16 cellular contexts compared by ENCODE assay signal in the genomic region with DNA sequence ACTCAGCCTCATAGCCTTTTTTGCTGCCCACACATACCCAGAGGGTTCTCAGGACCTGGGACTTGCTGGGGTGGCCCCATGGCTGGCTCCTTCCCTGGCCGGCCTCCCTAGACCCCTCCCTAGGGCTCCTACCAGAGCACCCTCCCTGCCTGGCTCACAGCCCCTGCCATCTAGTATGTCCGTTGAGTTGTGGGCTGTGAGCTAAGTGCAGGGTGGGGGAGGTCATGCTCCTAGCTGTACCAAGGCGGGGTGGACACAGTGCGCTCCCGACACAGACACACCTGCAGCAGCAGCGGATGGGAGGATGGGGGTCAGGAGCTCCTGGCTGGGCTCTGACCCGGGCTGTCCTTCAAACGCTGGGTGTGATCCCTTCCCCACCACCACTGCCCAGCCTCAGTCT. TPM values are rescaled to one million over a fixed set of nuclear protein-coding genes. Genes with fewer than 3 reads are reported as not detected.
A peak's percentile ranks its signal among the peaks of the same experiment; 100 is the strongest.
DNase-seq lines count a peak whose midpoint lies in the region; ATAC-seq and TF ChIP-seq lines count a peak whose summit lies in the region.
"Had no signal": no experiment of that assay in that cellular context is flagged by ENCODE, and none has a peak within 500 bp of the region (broad histone marks: within the 10 kb centered on the region; RNA-seq: fewer than 3 reads in every experiment).

No MANE protein-coding gene starts in this region.

- ATAC-seq in HG03342 (IDR thresholded peaks at IDR 0.05; ENCODE audit: unreplicated experiment): no peak
- no peak for ATAC-seq in HG03439 (IDR thresholded peaks at IDR 0.05; ENCODE audit: unreplicated experiment)
- ATAC-seq: HCT116 had no signal

- no peak overlapping the region for H2AFZ ChIP-seq in osteoblast (ENCODE audit: low read length)
- H2AFZ ChIP-seq: GM23248 had no signal

- H4K20me1 ChIP-seq in osteoblast (ENCODE audit: insufficient read depth, low read length): no peaks in the 10 kb centered on the region

- H3K4me3 ChIP-seq in H7 (ENCODE audit: insufficient read depth, low read depth, low read length) (no peak overlapping the region), osteoblast (ENCODE audit: insufficient read depth, low read length) (no peak overlapping the region)
- H3K4me3 ChIP-seq: BLaER1 treated with 17β-estradiol and CSF1 and Interleukin-3, amounts not matched to agents 10 nM and 100 nM; GM23248 had no signal

- H3K36me3 ChIP-seq in H7 (replicated peaks; ENCODE audit: control insufficient read depth, insufficient read depth, low read length): peaks cover 2% of the 10 kb centered on the region; the same call in 1 of the 2 replicates
- H3K36me3 ChIP-seq in osteoblast (ENCODE audit: insufficient read depth, low read length): no peaks in the 10 kb centered on the region

- peak; percentile 40 for DNase-seq in H7
- DNase-seq in islet precursor cell: peak; percentile 43
- DNase-seq in osteoblast (ENCODE audit: insufficient read length, low spot score, missing footprints): peak; percentile 86
- no peak for DNase-seq in AG20443 (ENCODE audit: low spot score)
- DNase-seq in dermis blood vessel endothelial cell: no peak
- DNase-seq: Calu3, COR-L47, DMS53, DMS79 treated with DMSO at 0.1 percent for 48 hours, GF-D8, GM23248, H9 had no signal

- H3K27me3 ChIP-seq in H7 (ENCODE audit: control insufficient read depth, insufficient read depth, low read length) (no peaks in the 10 kb centered on the region), osteoblast (ENCODE audit: insufficient read depth, low read length) (no peaks in the 10 kb centered on the region)
- H3K27me3 ChIP-seq: BLaER1 treated with 17β-estradiol and CSF1 and Interleukin-3, amounts not matched to agents 10 nM and 100 nM had no signal

- peaks cover 4% of the 10 kb centered on the region for H3K4me1 ChIP-seq in osteoblast (ENCODE audit: insufficient read depth, low read length)

- TF ChIP-seq CTCF in osteoblast (IDR thresholded peaks at IDR 0.05; ENCODE audit: extremely low read depth, low read depth, low read length): no peak

- H3K79me2 ChIP-seq in osteoblast (ENCODE audit: insufficient read depth, low read length): peaks cover 7% of the 10 kb centered on the region

- H3K27ac ChIP-seq in osteoblast (ENCODE audit: low read depth, low read length): no peak overlapping the region
- H3K27ac ChIP-seq: GM23248 had no signal

- H3K9me3 ChIP-seq in osteoblast (ENCODE audit: low read depth, low read length): no peaks in the 10 kb centered on the region
- H3K9me3 ChIP-seq: BLaER1 treated with 17β-estradiol and CSF1 and Interleukin-3, amounts not matched to agents 10 nM and 100 nM had no signal

- no peak overlapping the region for H3K4me2 ChIP-seq in osteoblast (ENCODE audit: insufficient read depth, low read length)
- H3K4me2 ChIP-seq: BLaER1 treated with 17β-estradiol and CSF1 and Interleukin-3, amounts not matched to agents 10 nM and 100 nM had no signal

RNA-seq across cellular contexts. Expression of a gene that starts 41.6 kb away (rescaled TPM):
- 28.1 and 32.0 TPM in 2 replicates for total RNA-seq in H7 (2014; rRNA removed; shearing (Covaris generic))
- total RNA-seq in osteoblast (10.5 and 11.8 TPM in 2 replicates), dermis blood vessel endothelial cell (31.3 and 40.0 TPM in 2 replicates)

Comparison
In these comparisons a context has a peak if more than half of its experiments do, and no peak if none do; other contexts are left out.
1. DNase-seq: peak in H7 (single experiment), islet precursor cell (single experiment) and osteoblast (single experiment); none in AG20443 (single experiment) and dermis blood vessel endothelial cell (single experiment).